Comparison of ENCODE assay signal across 27 cellular contexts in genomic region chr10:98920362-98920761, GRCh38.
"Had no signal": no experiment of that assay in that cellular context is flagged by ENCODE, and none has a peak within 500 bp of the region (broad histone marks: within the 10 kb centered on the region; RNA-seq: fewer than 3 reads in every experiment).

No MANE protein-coding gene starts in this region.

- H3K36me3 Mint-ChIP-seq: activated naive CD4-positive, alpha-beta T cell treated with anti-CD3 and anti-CD28 coated beads, Interleukin-2, amount 50 U/mL, for 24 hours; WTC11 had no signal

- H3K4me3 Mint-ChIP-seq: activated CD8-positive, alpha-beta T cell treated with anti-CD3 and anti-CD28 coated beads, Interleukin-2, amount 10 ng/mL, durations not matched to agents 7 days and 5 days; activated naive CD4-positive, alpha-beta T cell treated with anti-CD3 and anti-CD28 coated beads, Interleukin-2, amount 50 U/mL, for 24 hours; activated T-cell treated with anti-CD3 and anti-CD28 coated beads, Interleukin-2, amount 50 U/mL, for 24 hours; activated T-helper 1 cell treated with anti-CD3 and anti-CD28 coated beads, Interleukin-12 subunit alpha, Interleukin-12 subunit beta, Interleukin-2, Interleukin-4 antibody, amounts not matched to agents 30 ng/mL and 10 ng/mL and 1 ng/mL, durations not matched to agents 14 hours and 24 hours and 36 hours; WTC11 had no signal

- H3K9me3 Mint-ChIP-seq: activated naive CD4-positive, alpha-beta T cell treated with anti-CD3 and anti-CD28 coated beads, Interleukin-2, amount 50 U/mL, for 24 hours; activated T-cell treated with anti-CD3 and anti-CD28 coated beads, Interleukin-2, amount 50 U/mL, for 24 hours; activated T-helper 1 cell treated with anti-CD3 and anti-CD28 coated beads, Interleukin-12 subunit alpha, Interleukin-12 subunit beta, Interleukin-2, Interleukin-4 antibody, amounts not matched to agents 30 ng/mL and 10 ng/mL and 1 ng/mL, durations not matched to agents 14 hours and 24 hours and 36 hours; WTC11 had no signal

- H3K27me3 ChIP-seq: body of pancreas had no signal

- H3K9ac ChIP-seq: SK-N-SH had no signal

- DNase-seq: activated CD4-positive, alpha-beta T cell treated with anti-CD3 and anti-CD28 coated beads for 48 hours; activated CD4-positive, alpha-beta T cell treated with anti-CD3 and anti-CD28 coated beads, Interleukin-2, amount 50 U/mL, for 4 hours; activated CD4-positive, CD25-positive, alpha-beta regulatory T cell treated with anti-CD3 and anti-CD28 coated beads, Interleukin-2, amount 50 U/mL, for 72 hours; activated CD8-positive, alpha-beta memory T cell treated with anti-CD3 and anti-CD28 coated beads, Interleukin-2, amount 50 U/mL, for 48 hours; activated CD8-positive, alpha-beta T cell treated with anti-CD3 and anti-CD28 coated beads, Interleukin-2, amount 10 ng/mL, durations not matched to agents 7 days and 5 days; activated effector memory CD4-positive, alpha-beta T cell treated with Interleukin-2 at 50 U/mL for 16 hours; activated naive CD4-positive, alpha-beta T cell; activated T-cell treated with anti-CD3 and anti-CD28 coated beads, Interleukin-2, amount 50 U/mL, for 24 hours; aorta; body of pancreas; KG1; NCI-H1048; NCI-H146; NCI-H187 treated with DMSO at 0.1 percent for 48 hours; NCI-H2081 treated with DMSO at 0.1 percent for 48 hours; NCI-H2227 treated with DMSO at 0.1 percent for 48 hours; NCI-H446 treated with DMSO at 0.1 percent for 48 hours; NCI-H526; NCI-H82; RPMI8226; SK-N-SH; T-helper 1 cell had no signal

- ATAC-seq: activated CD8-positive, alpha-beta T cell treated with anti-CD3 and anti-CD28 coated beads, Interleukin-2, amount 10 ng/mL, durations not matched to agents 7 days and 5 days; body of pancreas; Panc1; WTC11 had no signal

- H3K4me1 Mint-ChIP-seq: activated naive CD4-positive, alpha-beta T cell treated with anti-CD3 and anti-CD28 coated beads, Interleukin-2, amount 50 U/mL, for 24 hours had no signal

- H3K9me3 ChIP-seq: body of pancreas, SK-N-SH had no signal

- H3K27ac ChIP-seq: body of pancreas had no signal

- H3K4me2 ChIP-seq: SK-N-SH had no signal

- H3K27me3 Mint-ChIP-seq: activated naive CD4-positive, alpha-beta T cell treated with anti-CD3 and anti-CD28 coated beads, Interleukin-2, amount 50 U/mL, for 24 hours; activated T-cell treated with anti-CD3 and anti-CD28 coated beads, Interleukin-2, amount 50 U/mL, for 24 hours had no signal

- H3K4me3 ChIP-seq: body of pancreas had no signal

- H3K4me1 ChIP-seq: body of pancreas had no signal

- H3K27ac Mint-ChIP-seq: activated CD8-positive, alpha-beta T cell treated with anti-CD3 and anti-CD28 coated beads, Interleukin-2, amount 10 ng/mL, durations not matched to agents 7 days and 5 days; activated naive CD4-positive, alpha-beta T cell treated with anti-CD3 and anti-CD28 coated beads, Interleukin-2, amount 50 U/mL, for 24 hours; activated T-cell treated with anti-CD3 and anti-CD28 coated beads, Interleukin-2, amount 50 U/mL, for 24 hours; activated T-helper 1 cell treated with anti-CD3 and anti-CD28 coated beads, Interleukin-12 subunit alpha, Interleukin-12 subunit beta, Interleukin-2, Interleukin-4 antibody, amounts not matched to agents 30 ng/mL and 10 ng/mL and 1 ng/mL, durations not matched to agents 14 hours and 24 hours and 36 hours; WTC11 had no signal

- FAIRE-seq: bronchial epithelial cell had no signal
